Comparison of ENCODE assay signal across 8 cellular contexts in the genomic region with DNA sequence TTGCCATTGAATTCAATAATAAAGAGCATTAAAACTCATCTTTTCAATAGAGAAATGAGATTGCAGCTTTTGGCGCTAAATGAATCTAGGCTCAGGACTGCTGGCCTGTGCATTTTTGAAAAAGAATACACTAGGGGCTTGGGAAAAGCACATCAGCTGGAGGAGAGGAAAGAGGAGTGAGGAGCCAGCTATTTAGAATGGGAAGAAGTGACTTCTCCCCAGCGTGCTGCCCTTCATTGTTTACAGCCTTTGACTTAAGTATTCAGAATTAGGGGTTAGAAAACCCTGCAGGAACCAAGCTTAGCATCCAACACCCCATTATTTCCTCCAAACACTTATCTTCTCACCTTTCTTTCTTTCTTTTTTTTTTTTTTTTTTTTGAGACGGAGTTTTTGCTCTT. TPM values are rescaled to one million over a fixed set of nuclear protein-coding genes. Genes with fewer than 3 reads are reported as not detected.
"Had no signal": no experiment of that assay in that cellular context is flagged by ENCODE, and none has a peak within 500 bp of the region (broad histone marks: within the 10 kb centered on the region; RNA-seq: fewer than 3 reads in every experiment).

No MANE protein-coding gene starts in this region.

- DNase-seq: GM23248, HFFc6, KBM-7 had no signal

- H3K9me3 Mint-ChIP-seq: HFFc6 had no signal

- H3K27ac ChIP-seq: GM23248, HL-60 had no signal

- H2AFZ ChIP-seq: GM23248 had no signal

- ATAC-seq: HCT116, HepG2 had no signal

- H3K4me3 ChIP-seq: GM23248, HAP-1 had no signal

- H3K4me1 ChIP-seq: HAP-1 had no signal

- H3K36me3 ChIP-seq: HAP-1 had no signal

- H3K36me3 Mint-ChIP-seq: IgD-negative memory B cell had no signal

- H3K27ac Mint-ChIP-seq: HFFc6, IgD-negative memory B cell had no signal

- H3K27me3 Mint-ChIP-seq: IgD-negative memory B cell had no signal

- H3K4me3 Mint-ChIP-seq: HFFc6, IgD-negative memory B cell had no signal

RNA-seq across cellular contexts. Expression of gene TNFSF11, which starts 43.3 kb away (rescaled TPM):
- total RNA-seq: GM23248, HepG2, HFFc6 had no signal
- polyA plus RNA-seq: GM23248, IgD-negative memory B cell had no signal
